12 cellular contexts compared by ENCODE assay signal in the genomic region with DNA sequence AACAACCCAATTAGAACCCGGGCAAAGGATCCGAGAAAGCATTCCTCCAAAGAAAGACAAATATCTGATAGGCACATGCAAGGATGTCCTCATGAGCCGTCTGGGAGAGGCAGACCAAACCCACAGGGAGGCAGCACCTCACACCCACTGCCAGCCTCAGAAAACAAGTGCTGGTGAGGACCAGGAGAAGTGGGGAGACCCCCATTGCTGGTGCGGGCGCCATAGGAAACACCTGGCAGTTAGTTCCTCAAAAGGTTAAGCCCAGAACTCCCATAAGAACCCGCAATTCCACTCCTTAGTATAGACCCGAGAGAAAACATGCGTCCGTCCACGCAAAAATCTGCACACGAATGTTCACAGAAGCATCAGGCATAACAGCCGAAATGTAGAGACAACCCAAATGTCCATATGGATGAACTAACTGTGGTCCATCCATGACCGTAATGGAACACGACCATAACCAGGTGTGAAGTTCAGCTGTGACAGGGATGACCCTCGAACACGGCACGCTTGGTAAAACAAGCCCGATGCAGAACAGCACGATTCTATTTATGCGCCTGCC. TPM values are rescaled to one million over a fixed set of nuclear protein-coding genes. Genes with fewer than 3 reads are reported as not detected.
DNase-seq lines count a peak whose midpoint lies in the region; TF ChIP-seq lines count a peak whose summit lies in the region.
"Had no signal": no experiment of that assay in that cellular context is flagged by ENCODE, and none has a peak within 500 bp of the region (broad histone marks: within the 10 kb centered on the region; RNA-seq: fewer than 3 reads in every experiment).

No MANE protein-coding gene starts in this region.

- H3K27ac ChIP-seq in left ventricle myocardium inferior (replicated peaks) (peak overlapping the region; percentile 85), right atrium auricular region (peak overlapping the region in 1 of 2 donors; percentile 84), mesendoderm (ENCODE audit: low read depth, low read length) (no peak overlapping the region)

- no peak overlapping the region for H4K8ac ChIP-seq in mesendoderm (ENCODE audit: low read depth, low read length)

- no peak overlapping the region for H3K4ac ChIP-seq in mesendoderm (ENCODE audit: low read depth, low read length)

- WGBS in mesendoderm (ENCODE audit: extremely low coverage, insufficient coverage, low lambda C conversion rate), result no CpG with 5 or more reads among the region's 20 CpGs

- no peak overlapping the region for H3K4me2 ChIP-seq in mesendoderm (ENCODE audit: low read length)

- peaks cover 7% of the 10 kb centered on the region for H3K36me3 Mint-ChIP-seq in activated T-helper 2 cell treated with anti-CD3 and anti-CD28 coated beads, Interferon-gamma antibody, Interleukin-2, Interleukin-4, amounts not matched to agents 10 μg/mL and 5 μg/mL and 100 μg/mL, durations not matched to agents 14 hours and 24 hours and 36 hours (ENCODE audit: low read depth)

- intact Hi-C loops in left ventricle myocardium inferior (cut with micrococcal nuclease), result no loop called here
- intact Hi-C loops in activated T-helper 2 cell treated with anti-CD3 and anti-CD28 coated beads, Interferon-gamma antibody, Interleukin-2, Interleukin-4, amounts not matched to agents 10 μg/mL and 5 μg/mL and 100 μg/mL, durations not matched to agents 14 hours and 24 hours and 36 hours (cut with micrococcal nuclease), result no loop called here

- no peaks in the 10 kb centered on the region for H3K9me3 Mint-ChIP-seq in activated T-helper 2 cell treated with anti-CD3 and anti-CD28 coated beads, Interferon-gamma antibody, Interleukin-2, Interleukin-4, amounts not matched to agents 10 μg/mL and 5 μg/mL and 100 μg/mL, durations not matched to agents 14 hours and 24 hours and 36 hours

- no peak overlapping the region for H3K4me3 ChIP-seq in left ventricle myocardium inferior
- no peak overlapping the region for H3K4me3 ChIP-seq in right atrium auricular region
- H3K4me3 ChIP-seq in mesendoderm (ENCODE audit: low read length), result no peak overlapping the region

- peak overlapping the region; percentile 46 for H3K27ac Mint-ChIP-seq in activated T-helper 2 cell treated with anti-CD3 and anti-CD28 coated beads, Interferon-gamma antibody, Interleukin-2, Interleukin-4, amounts not matched to agents 10 μg/mL and 5 μg/mL and 100 μg/mL, durations not matched to agents 14 hours and 24 hours and 36 hours

- H3K4me3 Mint-ChIP-seq in activated T-helper 2 cell treated with anti-CD3 and anti-CD28 coated beads, Interferon-gamma antibody, Interleukin-2, Interleukin-4, amounts not matched to agents 10 μg/mL and 5 μg/mL and 100 μg/mL, durations not matched to agents 14 hours and 24 hours and 36 hours (ENCODE audit: low read depth), result no peak overlapping the region

- TF ChIP-seq CTCF in left ventricle myocardium inferior (IDR thresholded peaks at IDR 0.05; ENCODE audit: borderline replicate concordance) (no peak), right atrium auricular region (IDR thresholded peaks at IDR 0.05) (no peak)

- H3K79me2 ChIP-seq in mesendoderm (ENCODE audit: control insufficient read depth, insufficient read depth, low read length), result peaks cover 92% of the 10 kb centered on the region

- no peak overlapping the region for H2BK5ac ChIP-seq in mesendoderm (ENCODE audit: low read length)

- H3K9me3 ChIP-seq in left ventricle myocardium inferior (replicated peaks) (no peaks in the 10 kb centered on the region), right atrium auricular region (no peaks in the 10 kb centered on the region)

- H2BK120ac ChIP-seq in mesendoderm (ENCODE audit: low read depth, low read length), result no peak overlapping the region

- H3K36me3 ChIP-seq in left ventricle myocardium inferior (no peaks in the 10 kb centered on the region), right atrium auricular region (no peaks in the 10 kb centered on the region), mesendoderm (ENCODE audit: control insufficient read depth, insufficient read depth, low read length) (peaks cover under 1% of the 10 kb centered on the region)

- no peak overlapping the region for H3K18ac ChIP-seq in mesendoderm (ENCODE audit: low read length)

- peaks cover 30% of the 10 kb centered on the region for H3K4me1 Mint-ChIP-seq in activated T-helper 2 cell treated with anti-CD3 and anti-CD28 coated beads, Interferon-gamma antibody, Interleukin-2, Interleukin-4, amounts not matched to agents 10 μg/mL and 5 μg/mL and 100 μg/mL, durations not matched to agents 14 hours and 24 hours and 36 hours (ENCODE audit: low read depth)

- H3K27me3 Mint-ChIP-seq in activated T-helper 2 cell treated with anti-CD3 and anti-CD28 coated beads, Interferon-gamma antibody, Interleukin-2, Interleukin-4, amounts not matched to agents 10 μg/mL and 5 μg/mL and 100 μg/mL, durations not matched to agents 14 hours and 24 hours and 36 hours (ENCODE audit: low read depth), result no peaks in the 10 kb centered on the region

- DNase-seq in left ventricle myocardium inferior (no peak), right atrium auricular region (ENCODE audit: low spot score) (no peak), mesendoderm (no peak), GOT3 (lab: John Stamatoyannopoulos, UW) (no peak), NOMO-1 (lab: John Stamatoyannopoulos, UW; ENCODE audit: unreplicated experiment in 2 of 2) (no peak), NCI-H510A treated with DMSO at 0.1 percent for 48 hours (lab: John Stamatoyannopoulos, UW) (no peak), NCI-H1436 treated with DMSO at 0.1 percent for 48 hours (lab: John Stamatoyannopoulos, UW) (no peak)
- DNase-seq in activated T-helper 2 cell treated with anti-CD3 and anti-CD28 coated beads, Interferon-gamma antibody, Interleukin-2, Interleukin-4, amounts not matched to agents 10 μg/mL and 5 μg/mL and 100 μg/mL, durations not matched to agents 14 hours and 24 hours and 36 hours (ENCODE audit: low spot score), result no peak
- DNase-seq: activated CD4-positive, CD25-positive, alpha-beta regulatory T cell treated with anti-CD3 and anti-CD28 coated beads, Interleukin-2, amount 50 U/mL, for 72 hours; GF-D8; NCI-H2171 treated with DMSO at 0.1 percent for 48 hours; Right ventricle myocardium superior had no signal

- no peak overlapping the region for H4K5ac ChIP-seq in mesendoderm (ENCODE audit: low read length)

- H2BK15ac ChIP-seq in mesendoderm (replicated peaks; ENCODE audit: low read depth), result no peak overlapping the region

- H3K79me1 ChIP-seq in mesendoderm (ENCODE audit: low read length), result peaks cover 20% of the 10 kb centered on the region

- H3K9ac ChIP-seq in mesendoderm (ENCODE audit: low read length), result peak overlapping the region; percentile 10

- no peak overlapping the region for H3K23ac ChIP-seq in mesendoderm (ENCODE audit: low read length)

- peaks cover 98% of the 10 kb centered on the region for H3K4me1 ChIP-seq in left ventricle myocardium inferior
- H3K4me1 ChIP-seq in right atrium auricular region, result peaks cover 0 to 95% of the 10 kb centered on the region in 2 donors
- H3K4me1 ChIP-seq in mesendoderm (ENCODE audit: control insufficient read depth, low read depth, low read length), result peaks cover 3% of the 10 kb centered on the region

- H3K27me3 ChIP-seq in left ventricle myocardium inferior (ENCODE audit: low read depth) (no peaks in the 10 kb centered on the region), right atrium auricular region (no peaks in the 10 kb centered on the region), mesendoderm (ENCODE audit: insufficient read depth, low read length, poor library complexity) (no peaks in the 10 kb centered on the region)

- no peak overlapping the region for H2AK5ac ChIP-seq in mesendoderm (ENCODE audit: low read length)

- H3K56ac ChIP-seq in mesendoderm (ENCODE audit: low read length), result no peak overlapping the region

RNA-seq across cellular contexts. Expression of gene ZNF787, which starts 7.9 kb away (rescaled TPM):
- 31.8 TPM for total RNA-seq in left ventricle myocardium inferior
- total RNA-seq in right atrium auricular region, result 10 to 100 TPM in 1 of 2 donors, 1 to 10 TPM in 1; 6.0 to 11.8 TPM
- 35.7 and 37.8 TPM in 2 replicates for total RNA-seq in activated T-helper 2 cell treated with anti-CD3 and anti-CD28 coated beads, Interferon-gamma antibody, Interleukin-2, Interleukin-4, amounts not matched to agents 10 μg/mL and 5 μg/mL and 100 μg/mL, durations not matched to agents 14 hours and 24 hours and 36 hours
- 50.7 TPM for polyA plus RNA-seq in mesendoderm (2013, experiment 1 of 2)
- polyA plus RNA-seq in mesendoderm (2013, experiment 2 of 2), result 51.3 TPM

RNA-seq across cellular contexts. Expression of gene ZNF444, which starts 27.9 kb away (rescaled TPM):
- total RNA-seq in left ventricle myocardium inferior (19.2 TPM), right atrium auricular region (10 to 100 TPM; 26.1 to 30.9 TPM)
- total RNA-seq in activated T-helper 2 cell treated with anti-CD3 and anti-CD28 coated beads, Interferon-gamma antibody, Interleukin-2, Interleukin-4, amounts not matched to agents 10 μg/mL and 5 μg/mL and 100 μg/mL, durations not matched to agents 14 hours and 24 hours and 36 hours, result 30.3 and 35.5 TPM in 2 replicates
- polyA plus RNA-seq in mesendoderm (2013, experiment 1 of 2), result 19.9 TPM
- polyA plus RNA-seq in mesendoderm (2013, experiment 2 of 2), result 20.3 TPM
